26 cellular contexts compared by ENCODE assay signal in the genomic region with DNA sequence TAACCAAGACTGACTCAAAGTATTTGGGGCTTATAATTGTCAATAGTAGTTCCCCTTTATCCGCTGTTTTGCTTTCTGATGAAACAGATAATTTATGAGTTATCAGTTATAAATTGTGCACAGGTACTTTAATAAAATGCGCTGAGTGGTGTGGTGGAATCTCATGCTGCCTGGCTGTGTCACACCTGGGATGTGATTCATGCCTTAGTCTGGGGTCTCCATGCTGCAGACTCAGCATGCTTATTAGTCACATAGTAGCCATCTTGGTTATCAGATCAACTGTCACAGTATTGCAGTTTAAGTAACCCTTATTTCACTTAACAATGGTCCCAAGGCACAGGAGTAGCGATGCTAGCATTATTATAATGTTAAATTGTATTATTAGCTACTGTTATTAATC.
"Had no signal": no experiment of that assay in that cellular context is flagged by ENCODE, and none has a peak within 500 bp of the region (broad histone marks: within the 10 kb centered on the region; RNA-seq: fewer than 3 reads in every experiment).

No MANE protein-coding gene starts in this region.

- H3K27ac ChIP-seq: left ventricle myocardium inferior, ovary, right atrium auricular region, right lobe of liver, testis, thyroid gland, transverse colon, upper lobe of left lung, vagina had no signal

- H3K4me1 ChIP-seq: left ventricle myocardium inferior, right atrium auricular region, right lobe of liver, testis, thyroid gland, transverse colon, upper lobe of left lung, vagina had no signal

- DNase-seq: hypothalamus; immature natural killer cell; kidney; left ventricle myocardium inferior; mesendoderm; midbrain; mucosa of descending colon; naive thymus-derived CD4-positive, alpha-beta T cell; ovary; right lobe of liver; stimulated activated CD4-positive, alpha-beta T cell treated with anti-CD3 and anti-CD28 coated beads, Interleukin-1b, Interleukin-23, amount 100 ng/mL, for 48 hours; stimulated activated CD4-positive, alpha-beta T cell treated with anti-CD3 and anti-CD28 coated beads, Interleukin-2, amount 100 ng/mL, for 48 hours; stimulated activated CD4-positive, alpha-beta T cell treated with anti-CD3 and anti-CD28 coated beads, Interleukin-4, amount 100 ng/mL, for 4 hours; stimulated activated CD8-positive, alpha-beta memory T cell treated with anti-CD3 and anti-CD28 coated beads, Interleukin-4, amount 100 ng/mL, for 48 hours; stimulated activated naive CD4-positive, alpha-beta T cell treated with Interleukin-2 at 50 U/mL for 16 hours; stimulated activated naive CD8-positive, alpha-beta T cell treated with anti-CD3 and anti-CD28 coated beads, Interleukin-15, amount 100 ng/mL, for 72 hours; substantia nigra; testis; thyroid gland; transverse colon; upper lobe of left lung had no signal

- H3K9me3 ChIP-seq: left ventricle myocardium inferior, ovary, right atrium auricular region, right lobe of liver, testis, thyroid gland, transverse colon, upper lobe of left lung, vagina had no signal

- H3K27me3 ChIP-seq: ovary, right atrium auricular region, right lobe of liver, testis, thyroid gland, transverse colon, upper lobe of left lung, vagina had no signal

- H3K36me3 ChIP-seq: left ventricle myocardium inferior, ovary, right atrium auricular region, right lobe of liver, thyroid gland, transverse colon, upper lobe of left lung, vagina had no signal

- FAIRE-seq: islet of Langerhans, kidney had no signal

- H3K4me3 ChIP-seq: left ventricle myocardium inferior, lung, mucosa of descending colon, ovary, right atrium auricular region, right lobe of liver, smooth muscle cell, testis, thyroid gland, transverse colon, upper lobe of left lung, vagina had no signal
